Comparison of ENCODE assay signal across 8 cellular contexts in the genomic region with DNA sequence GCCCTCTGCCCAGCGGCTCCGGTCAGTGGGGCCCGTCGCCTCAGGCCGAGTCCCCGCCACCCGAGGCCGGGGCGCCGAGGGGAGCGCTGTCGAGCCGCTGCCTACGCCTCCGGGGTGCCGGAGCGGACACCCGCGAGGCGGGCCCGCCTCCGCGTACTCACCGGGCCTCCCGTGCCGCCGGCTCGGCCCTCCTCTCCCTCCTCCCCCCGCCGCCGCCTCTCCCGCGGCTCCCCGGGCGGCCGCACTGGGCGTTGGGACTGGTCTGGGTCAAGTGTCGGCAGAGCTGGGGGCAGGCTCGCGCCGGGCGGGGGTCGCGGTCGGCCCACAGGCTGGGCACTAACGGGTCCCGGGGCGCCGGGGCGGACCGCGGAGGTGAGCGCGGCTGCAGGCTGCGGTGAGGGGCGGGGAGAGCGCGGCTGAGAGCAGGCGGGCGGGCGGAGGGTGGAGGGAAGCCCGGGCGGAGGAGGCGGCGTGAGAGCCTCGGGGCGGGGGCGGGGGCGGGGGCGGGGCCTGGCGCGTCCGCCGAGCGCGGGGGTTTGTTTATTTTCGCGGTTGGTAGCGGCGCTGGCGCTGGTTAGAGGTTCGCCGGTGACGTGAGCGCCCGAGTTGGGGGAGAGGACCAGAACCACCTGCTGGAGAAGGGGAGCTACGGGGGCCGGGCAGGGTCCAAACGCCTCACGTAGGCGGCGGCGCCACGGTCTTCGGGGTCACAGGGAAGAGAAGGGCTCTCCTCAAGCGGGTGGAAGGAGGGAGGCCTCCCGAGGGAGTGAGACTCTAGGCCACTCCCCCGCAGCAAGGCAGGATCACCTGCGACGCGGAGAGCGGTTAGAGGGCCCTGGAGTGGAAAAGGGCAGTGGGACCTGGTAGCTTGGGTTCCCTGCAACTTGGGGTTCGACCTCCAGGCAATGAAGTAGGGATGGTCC. TPM values are rescaled to one million over a fixed set of nuclear protein-coding genes. Genes with fewer than 3 reads are reported as not detected.
DNase-seq lines count a peak whose midpoint lies in the region; ATAC-seq and TF ChIP-seq lines count a peak whose summit lies in the region.
"Not testable (repeated sequence)": the region's sequence is repeated elsewhere in the genome, so short reads cannot be mapped to it uniquely, and the experiment has no call there.

Gene GKAP1, minus strand, starts transcription at position 414 of the 923 bp plus-strand sequence. CDS start 11,252 bp downstream, outside the sequence.

- H3K4me3 ChIP-seq in dorsolateral prefrontal cortex (peak within 1 kb of the TSS; percentile 34 to 91 (median 68)), lower leg skin (ENCODE audit: low read depth, poor library complexity, severe bottlenecking) (peak within 1 kb of the TSS; percentile 53)

- not testable (repeated sequence) for H3K9me3 Mint-ChIP-seq in activated CD4-positive, alpha-beta memory T cell treated with anti-CD3 and anti-CD28 coated beads for 36 hours

- CTCF ChIA-PET in activated CD4-positive, alpha-beta memory T cell treated with anti-CD3 and anti-CD28 coated beads for 36 hours (lab: Charles Lee) = interaction anchor here (0.6 kb wide), 1 partner anchor 207 kb away, joined by 3 read pairs; no protein-coding TSS in a partner anchor

- not testable (repeated sequence) for H3K27me3 Mint-ChIP-seq in activated CD4-positive, alpha-beta memory T cell treated with anti-CD3 and anti-CD28 coated beads for 36 hours

- not testable (repeated sequence) for H3K27me3 ChIP-seq in dorsolateral prefrontal cortex

- intact Hi-C loops in activated CD4-positive, alpha-beta memory T cell treated with anti-CD3 and anti-CD28 coated beads for 36 hours (cut with micrococcal nuclease) = loop anchor here (1.0 to 10.0 kb wide), 3 partner anchors 104 to 193 kb away; partner anchors contain the start of genes IDNK and KIF27
- intact Hi-C loops in dorsolateral prefrontal cortex (cut with DNase I) = loop anchor here (10.0 kb wide), 2 partner anchors 113 to 193 kb away; partner anchors contain the start of genes IDNK (in 1 of the 2) and UBQLN1 (in 1 of the 2)
- intact Hi-C loops in lower leg skin (cut with DNase I; ENCODE audit: low total_unique reads) = not testable (repeated sequence)

- TF ChIP-seq POLR2A in lower leg skin (IDR thresholded peaks at IDR 0.05) = not testable (repeated sequence)

- 0 to 1% methylated on average over 44 to 51 of the region's 103 CpGs for WGBS in lower leg skin, 2 donors

- POLR2A ChIA-PET in activated CD4-positive, alpha-beta memory T cell treated with anti-CD3 and anti-CD28 coated beads for 36 hours (lab: Charles Lee) = not testable (repeated sequence)

- H3K27ac ChIP-seq in dorsolateral prefrontal cortex = peak within 1 kb of the TSS in 58 of 59 donors; percentile 49 to 96 (median 85)

- not testable (repeated sequence) for H3K4me1 Mint-ChIP-seq in activated CD4-positive, alpha-beta memory T cell treated with anti-CD3 and anti-CD28 coated beads for 36 hours (ENCODE audit: low read depth)

- H3K4me3 Mint-ChIP-seq in activated CD4-positive, alpha-beta memory T cell treated with anti-CD3 and anti-CD28 coated beads for 36 hours = peak within 1 kb of the TSS; percentile 74

- DNase-seq in C1 segment of cervical spinal cord (lab: John Stamatoyannopoulos, UW) (peak; percentile 11 to 88 (median 74)), GM19240 (ENCODE audit: insufficient read length, low spot score) (peak; percentile 11), NCI-H748 (lab: John Stamatoyannopoulos, UW; ENCODE audit: unreplicated experiment) (peak; percentile 84), dorsolateral prefrontal cortex (peak; percentile 64 to 87 (median 73)), lower leg skin (ENCODE audit: low spot score in 2 of 2) (peak; percentile 27 to 93)
- DNase-seq in activated CD4-positive, alpha-beta memory T cell treated with anti-CD3 and anti-CD28 coated beads for 36 hours = peak; percentile 84
- peak; percentile 54 to 55 for DNase-seq in stimulated activated CD4-positive, alpha-beta T cell treated with anti-CD3 and anti-CD28 coated beads, Interleukin-2, amount 100 ng/mL, for 48 hours

- not testable (repeated sequence) for H3K27ac Mint-ChIP-seq in activated CD4-positive, alpha-beta memory T cell treated with anti-CD3 and anti-CD28 coated beads for 36 hours

- peak in 9 of 56 donors; percentile 9 to 35 (median 20) for TF ChIP-seq CTCF in dorsolateral prefrontal cortex (IDR thresholded peaks at IDR 0.05 in 54 of 56, conservative IDR thresholded peaks at IDR 0.05 in 2 of 56; ENCODE audit: low read depth in 1 of 56, partially characterized antibody in 56 of 56)
- not testable (repeated sequence) for TF ChIP-seq CTCF in lower leg skin (IDR thresholded peaks at IDR 0.05)

- peak; percentile 87 for ATAC-seq in HG03432 (IDR thresholded peaks at IDR 0.05; ENCODE audit: unreplicated experiment)

- H3K36me3 Mint-ChIP-seq in activated CD4-positive, alpha-beta memory T cell treated with anti-CD3 and anti-CD28 coated beads for 36 hours = not testable (repeated sequence)

RNA-seq across cellular contexts. Expression of gene GKAP1, which starts in this region (rescaled TPM):
- 1 to 10 TPM; 4.2 to 4.6 TPM for total RNA-seq in activated CD4-positive, alpha-beta memory T cell treated with anti-CD3 and anti-CD28 coated beads for 36 hours
- total RNA-seq in dorsolateral prefrontal cortex = 10 to 100 TPM; 11.7 to 31.7 (median 17.5) TPM
- total RNA-seq in lower leg skin = 1 to 10 TPM; 1.3 to 4.5 (median 2.6) TPM

Comparison
In these comparisons a context has a peak if more than half of its experiments do, and no peak if none do; other contexts are left out.
1. Peak in every context shown above with its lines: DNase-seq, ATAC-seq, H3K4me3 ChIP-seq and H3K27ac ChIP-seq.
2. DNase-seq: peak in every context shown above with its lines; median percentile 84 in NCI-H748; 84 in activated CD4-positive, alpha-beta memory T cell treated with anti-CD3 and anti-CD28 coated beads for 36 hours; 74 in C1 segment of cervical spinal cord; 73 in dorsolateral prefrontal cortex; 60 in lower leg skin; 54 in stimulated activated CD4-positive, alpha-beta T cell treated with anti-CD3 and anti-CD28 coated beads, Interleukin-2, amount 100 ng/mL, for 48 hours; 11 in GM19240.